Comparison of ENCODE assay signal across 8 cellular contexts in genomic region chr2:128473175-128474013, GRCh38.
A peak's percentile ranks its signal among the peaks of the same experiment; 100 is the strongest.
DNase-seq lines count a peak whose midpoint lies in the region; ATAC-seq and TF ChIP-seq lines count a peak whose summit lies in the region.

No MANE protein-coding gene starts in this region.

- H3K27me3 ChIP-seq in BJ (ENCODE audit: control insufficient read depth, insufficient read depth, low read length) (peaks cover 3% of the 10 kb centered on the region; the same call in 1 of the 2 replicates), stomach (peaks cover 0 to 30% (median 0%) of the 10 kb centered on the region in 3 donors), tibial nerve (no peaks in the 10 kb centered on the region)

- H3K4me1 ChIP-seq in stomach, result peaks cover 0 to 14% (median 0%) of the 10 kb centered on the region in 4 donors
- H3K4me1 ChIP-seq in tibial nerve, result peaks cover 0 to 17% (median 2%) of the 10 kb centered on the region in 4 donors

- POLR2A ChIA-PET in BJ (lab: Charles Lee), result no interaction called here

- peak; percentile 31 for ATAC-seq in GM19468 (IDR thresholded peaks at IDR 0.05; ENCODE audit: extremely low read depth, unreplicated experiment)

- intact Hi-C loops in stomach (cut with DNase I; ENCODE audit: low total_unique reads), result no loop called here

- CTCF ChIA-PET in BJ (lab: Yijun Ruan, JAX), result interaction anchor here (0.9 to 1.1 kb wide), 3 partner anchors 10 to 156 kb away, joined by 3 to 4 read pairs (median 3); no protein-coding TSS in a partner anchor

- TF ChIP-seq POLR2A in stomach (IDR thresholded peaks at IDR 0.05), result no peak
- no peak for TF ChIP-seq POLR2A in tibial nerve (IDR thresholded peaks at IDR 0.05)

- peaks cover 7 to 26% (median 23%) of the 10 kb centered on the region in 4 donors for H3K9me3 ChIP-seq in stomach
- H3K9me3 ChIP-seq in tibial nerve, result peaks cover 0 to 29% (median 3%) of the 10 kb centered on the region in 4 donors

- TF ChIP-seq EP300 in stomach (IDR thresholded peaks at IDR 0.05), result no peak
- no peak for TF ChIP-seq EP300 in tibial nerve (IDR thresholded peaks at IDR 0.05)

- TF ChIP-seq CTCF in BJ (IDR thresholded peaks at IDR 0.05; ENCODE audit: insufficient read depth, low read depth, low read length) (no peak), stomach (IDR thresholded peaks at IDR 0.05) (no peak), tibial nerve (IDR thresholded peaks at IDR 0.05) (no peak)

- H3K36me3 ChIP-seq in BJ (ENCODE audit: control insufficient read depth, insufficient read depth, low read length) (no peaks in the 10 kb centered on the region), stomach (no peaks in the 10 kb centered on the region), tibial nerve (no peaks in the 10 kb centered on the region)

- DNase-seq in BJ (ENCODE audit: low read depth), result peak; percentile 26
- DNase-seq in KG1 (lab: John Stamatoyannopoulos, UW), result peak; percentile 89
- DNase-seq in astrocyte of the hippocampus (ENCODE audit: low read depth, low spot score), result peak; percentile 28
- DNase-seq in medulla oblongata (ENCODE audit: extremely low spot score), result peak; percentile 5
- no peak for DNase-seq in stomach
- no peak for DNase-seq in tibial nerve (ENCODE audit: low spot score in 2 of 2)
- no peak for DNase-seq in activated gamma-delta T cell (lab: John Stamatoyannopoulos, UW)

- H3K27ac ChIP-seq in stomach (peak overlapping the region in 2 of 5 donors; percentile 24 to 32), tibial nerve (no peak overlapping the region)

- WGBS in stomach, 5 donors, result 37 to 47% (median 39%) methylated on average over 21 to 26 of the region's 26 CpGs
- WGBS in tibial nerve, 2 donors, result 43 to 46% methylated on average over 25 to 26 of the region's 26 CpGs

- H3K4me3 ChIP-seq in BJ (ENCODE audit: low read depth, low read length) (peak overlapping the region; percentile 5; the same call in 1 of the 2 replicates), stomach (peak overlapping the region; percentile 1 to 31 (median 10)), tibial nerve (peak overlapping the region in 2 of 4 donors; percentile 23 to 26)

Comparison
In these comparisons a context has a peak if more than half of its experiments do, and no peak if none do; other contexts are left out.
1. DNase-seq: peak in BJ (single experiment), KG1 (single experiment), astrocyte of the hippocampus (single experiment) and medulla oblongata (single experiment); none in stomach (single experiment), tibial nerve (0 of 2) and activated gamma-delta T cell (single experiment).